In the genomic region with DNA sequence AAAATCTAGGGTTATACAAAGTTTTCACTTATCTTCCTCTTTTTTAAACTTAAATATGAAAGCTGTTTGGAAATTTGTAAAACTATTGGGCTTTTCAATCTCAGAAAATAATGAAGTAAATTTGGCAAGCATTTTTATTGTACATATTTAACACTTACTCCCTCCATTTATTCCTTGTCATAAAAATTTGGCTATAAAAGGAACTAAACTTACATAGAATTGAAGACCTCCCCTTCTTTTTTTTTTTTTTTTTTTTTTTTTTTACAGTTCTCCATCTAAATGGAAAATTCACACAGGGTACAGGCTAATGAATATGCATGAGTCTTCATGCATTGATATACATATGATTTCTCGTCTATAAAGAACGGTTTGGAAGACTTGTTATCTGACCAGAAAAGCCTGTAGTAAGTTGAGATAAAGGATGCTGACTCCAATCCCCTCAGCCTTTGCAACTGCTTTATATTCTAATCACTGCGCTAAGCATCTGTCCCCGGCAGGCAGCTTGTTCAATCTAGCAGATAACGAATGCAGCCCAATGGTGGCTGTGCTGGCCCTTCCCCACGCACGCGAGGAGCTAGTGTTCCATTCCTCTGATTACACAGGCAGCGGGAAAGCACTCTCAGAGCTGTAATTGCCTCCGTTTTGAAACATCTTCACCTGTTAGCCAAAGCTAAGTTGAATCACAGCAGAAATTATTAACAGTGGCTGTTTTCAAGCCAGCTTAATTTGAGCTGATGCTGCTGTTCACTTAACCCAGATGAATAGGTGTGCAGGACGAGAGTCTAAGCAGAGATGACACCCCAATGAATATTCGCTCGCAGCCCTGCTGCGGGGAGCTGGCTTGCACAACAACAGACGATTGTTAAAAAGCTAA, we compare ENCODE assay signal across 8 cellular contexts.
A peak's percentile ranks its signal among the peaks of the same experiment; 100 is the strongest.
DNase-seq lines count a peak whose midpoint lies in the region; ATAC-seq and TF ChIP-seq lines count a peak whose summit lies in the region.

No MANE protein-coding gene starts in this region.

- H3K27me3 ChIP-seq in IMR-90 (ENCODE audit: control insufficient read depth, insufficient read depth, low read length) (no peaks in the 10 kb centered on the region), H7 (ENCODE audit: control insufficient read depth, insufficient read depth, low read length) (no peaks in the 10 kb centered on the region)
- no peaks in the 10 kb centered on the region for H3K27me3 ChIP-seq in CD8-positive, alpha-beta T cell (ENCODE audit: insufficient read depth, low read length)

- H3K4me3 Mint-ChIP-seq in brain: peak overlapping the region; percentile 79 to 88 (median 83)
- H3K4me3 Mint-ChIP-seq in CD8-positive, alpha-beta T cell: no peak overlapping the region

- H4K91ac ChIP-seq in IMR-90 (ENCODE audit: insufficient read depth, low read depth, low read length): no peak overlapping the region

- no peak overlapping the region for H4K5ac ChIP-seq in IMR-90 (ENCODE audit: low read depth, low read length)

- no peak overlapping the region for H2AK5ac ChIP-seq in IMR-90 (ENCODE audit: low read depth, low read length)

- peaks cover 7% of the 10 kb centered on the region for H3K27me3 Mint-ChIP-seq in brain
- H3K27me3 Mint-ChIP-seq in CD8-positive, alpha-beta T cell (ENCODE audit: low read depth): no peaks in the 10 kb centered on the region

- H2BK20ac ChIP-seq in IMR-90 (ENCODE audit: low read depth, low read length): peak overlapping the region; percentile 23; the same call in 1 of the 2 replicates

- H3K4me3 ChIP-seq in GM12864 (ENCODE audit: low read depth, low read length) (peak overlapping the region; percentile 45), IMR-90 (ENCODE audit: insufficient read depth, low read depth, low read length) (no peak overlapping the region), H7 (ENCODE audit: insufficient read depth, low read depth, low read length) (no peak overlapping the region)
- no peak overlapping the region for H3K4me3 ChIP-seq in CD8-positive, alpha-beta T cell (ENCODE audit: low read depth, low read length)

- no peaks in the 10 kb centered on the region for H3K36me3 Mint-ChIP-seq in brain
- no peaks in the 10 kb centered on the region for H3K36me3 Mint-ChIP-seq in CD8-positive, alpha-beta T cell

- in situ Hi-C loops in IMR-90 (cut with MboI; ENCODE audit: low sequenced_read_pairs): no loop called here

- H3K56ac ChIP-seq in IMR-90 (ENCODE audit: extremely low read depth, insufficient read depth, low read length): no peak overlapping the region

- peak overlapping the region; percentile 88 to 94 (median 91) for H3K27ac Mint-ChIP-seq in brain
- no peak overlapping the region for H3K27ac Mint-ChIP-seq in CD8-positive, alpha-beta T cell

- no peak overlapping the region; the same call in 1 of the 2 replicates for H3K4ac ChIP-seq in IMR-90 (ENCODE audit: low read depth, low read length)

- TF ChIP-seq CTCF in GM12864 (IDR thresholded peaks at IDR 0.05; ENCODE audit: low read depth, low read length, missing control alignments) (no peak), IMR-90 (conservative IDR thresholded peaks at IDR 0.05; ENCODE audit: low read depth, low read length) (no peak), brain (conservative IDR thresholded peaks at IDR 0.05) (no peak)
- no peak for TF ChIP-seq CTCF in CD8-positive, alpha-beta T cell (IDR thresholded peaks at IDR 0.05)

- 17% methylated on average over 8 of the region's 15 CpGs; no CpG with 5 or more reads in 1 of the 2 experiments for WGBS in IMR-90 (ENCODE audit: extremely low coverage in 2 of 2, insufficient read length in 1 of 2), 2 experiments

- no peak for TF ChIP-seq POLR2A in IMR-90 (IDR thresholded peaks at IDR 0.05; ENCODE audit: low read depth, low read length)

- DNase-seq in GM12864 (ENCODE audit: low read depth): no peak
- DNase-seq in IMR-90: no peak
- DNase-seq in medulla oblongata (ENCODE audit: extremely low spot score): peak; percentile 41
- DNase-seq in MV-4-11 (lab: John Stamatoyannopoulos, UW): no peak
- no peak for DNase-seq in activated gamma-delta T cell treated with Interleukin-2 at 50 U/mL for 16 hours
- DNase-seq in H7: no peak
- no peak for DNase-seq in CD8-positive, alpha-beta T cell

- no peak overlapping the region for H2AK9ac ChIP-seq in IMR-90 (replicated peaks; ENCODE audit: low read depth, low read length, poor library complexity)

- H3K79me1 ChIP-seq in IMR-90 (ENCODE audit: low read depth in 1 of 2, low read length in 2 of 2): no peaks in the 10 kb centered on the region

- peak; percentile 35; the same call in 1 of the 2 replicates for ATAC-seq in IMR-90 (ENCODE audit: low read depth)
- ATAC-seq in CD8-positive, alpha-beta T cell: no peak

- no peaks in the 10 kb centered on the region for H4K20me1 ChIP-seq in IMR-90 (ENCODE audit: insufficient read depth, low read length)

- peak overlapping the region; percentile 5; the same call in 1 of the 2 replicates for H2BK120ac ChIP-seq in IMR-90 (ENCODE audit: low read depth, low read length)

- no peaks in the 10 kb centered on the region for H3K9me3 ChIP-seq in IMR-90 (ENCODE audit: control insufficient read depth, insufficient read depth, low read length)
- H3K9me3 ChIP-seq in CD8-positive, alpha-beta T cell (ENCODE audit: low read length): no peaks in the 10 kb centered on the region

- CTCF ChIA-PET in IMR-90 (lab: Yijun Ruan, JAX): interaction anchor here (1.1 to 1.4 kb wide), 2 partner anchors 12 to 14 kb away, joined by 3 to 5 read pairs; no protein-coding TSS in a partner anchor
- CTCF ChIA-PET in CD8-positive, alpha-beta T cell (lab: Charles Lee): no interaction called here

- H3K27ac ChIP-seq in IMR-90 (ENCODE audit: insufficient read depth, low read length): no peak overlapping the region
- H3K27ac ChIP-seq in CD8-positive, alpha-beta T cell (ENCODE audit: low read depth, low read length): no peak overlapping the region

- dilution Hi-C loops in IMR-90 (cut with HindIII; ENCODE audit: low sequenced_read_pairs, unreplicated experiment): no loop called here

- peak overlapping the region; percentile 36; the same call in 1 of the 2 replicates for H3K14ac ChIP-seq in IMR-90 (replicated peaks; ENCODE audit: low read depth, low read length)

- H3K4me1 Mint-ChIP-seq in brain: peaks cover 93% of the 10 kb centered on the region
- H3K4me1 Mint-ChIP-seq in CD8-positive, alpha-beta T cell (ENCODE audit: low read depth): peaks cover 2% of the 10 kb centered on the region

- no peak overlapping the region for H3K18ac ChIP-seq in IMR-90 (ENCODE audit: low read depth, low read length)

- H3K9ac ChIP-seq in IMR-90 (ENCODE audit: low read depth, low read length): no peak overlapping the region

- peak overlapping the region; percentile 79 for H2AFZ ChIP-seq in IMR-90 (replicated peaks; ENCODE audit: low read length, poor library complexity)

- H4K8ac ChIP-seq in IMR-90 (ENCODE audit: low read depth in 2 of 2, low read length in 2 of 2): peak overlapping the region in 1 of 2 experiments; percentile 15; a peak in 1 of 4 replicates

- H3K36me3 ChIP-seq in IMR-90 (ENCODE audit: control insufficient read depth, insufficient read depth, low read length) (no peaks in the 10 kb centered on the region), H7 (replicated peaks; ENCODE audit: control insufficient read depth, insufficient read depth, low read length) (no peaks in the 10 kb centered on the region)
- no peaks in the 10 kb centered on the region for H3K36me3 ChIP-seq in CD8-positive, alpha-beta T cell (ENCODE audit: insufficient read depth, low read length)

- no TSS peak for BruUV-seq in IMR-90 (replicated peaks; lab: Mats Ljungman, UMichigan)

- H3K4me2 ChIP-seq in IMR-90 (ENCODE audit: low read depth, low read length): peak overlapping the region; percentile 18; the same call in 1 of the 2 replicates

- H3K9me1 ChIP-seq in IMR-90 (ENCODE audit: insufficient read depth, low read length): no peaks in the 10 kb centered on the region

- no peak for TF ChIP-seq RAD21 in IMR-90 (IDR thresholded peaks at IDR 0.05; ENCODE audit: low read length)

- H2BK5ac ChIP-seq in IMR-90 (ENCODE audit: low read depth, low read length, poor library complexity, severe bottlenecking): no peak overlapping the region

- H3K9me3 Mint-ChIP-seq in brain: peaks cover 0 to 4% (median 0%) of the 10 kb centered on the region in 5 experiments
- no peaks in the 10 kb centered on the region for H3K9me3 Mint-ChIP-seq in CD8-positive, alpha-beta T cell

- peak overlapping the region; percentile 2; the same call in 1 of the 2 replicates for H3K23ac ChIP-seq in IMR-90 (ENCODE audit: low read depth, low read length)

- H2BK15ac ChIP-seq in IMR-90 (ENCODE audit: low read depth, low read length): no peak overlapping the region

- POLR2A ChIA-PET in IMR-90 (lab: Charles Lee; ENCODE audit: unreplicated experiment): no interaction called here
- POLR2A ChIA-PET in CD8-positive, alpha-beta T cell (lab: Charles Lee): no interaction called here

- intact Hi-C loops in IMR-90 (cut with micrococcal nuclease): no loop called here
- intact Hi-C loops in CD8-positive, alpha-beta T cell (cut with DNase I, micrococcal nuclease): no loop called here

- peaks cover 5% of the 10 kb centered on the region for H3K4me1 ChIP-seq in IMR-90 (ENCODE audit: control insufficient read depth, insufficient read depth, low read length)
- H3K4me1 ChIP-seq in CD8-positive, alpha-beta T cell (ENCODE audit: insufficient read depth, low read length): no peaks in the 10 kb centered on the region

TF ChIP-seq in IMR-90, 13 proteins besides CTCF, POLR2A, EP300 and RAD21:
- TF ChIP-seq USF2 (IDR thresholded peaks at IDR 0.05; ENCODE audit: low read depth, low read length) (no peak), MXI1 (IDR thresholded peaks at IDR 0.05; ENCODE audit: borderline replicate concordance, low read depth, low read length) (no peak)
